In the genomic region with DNA sequence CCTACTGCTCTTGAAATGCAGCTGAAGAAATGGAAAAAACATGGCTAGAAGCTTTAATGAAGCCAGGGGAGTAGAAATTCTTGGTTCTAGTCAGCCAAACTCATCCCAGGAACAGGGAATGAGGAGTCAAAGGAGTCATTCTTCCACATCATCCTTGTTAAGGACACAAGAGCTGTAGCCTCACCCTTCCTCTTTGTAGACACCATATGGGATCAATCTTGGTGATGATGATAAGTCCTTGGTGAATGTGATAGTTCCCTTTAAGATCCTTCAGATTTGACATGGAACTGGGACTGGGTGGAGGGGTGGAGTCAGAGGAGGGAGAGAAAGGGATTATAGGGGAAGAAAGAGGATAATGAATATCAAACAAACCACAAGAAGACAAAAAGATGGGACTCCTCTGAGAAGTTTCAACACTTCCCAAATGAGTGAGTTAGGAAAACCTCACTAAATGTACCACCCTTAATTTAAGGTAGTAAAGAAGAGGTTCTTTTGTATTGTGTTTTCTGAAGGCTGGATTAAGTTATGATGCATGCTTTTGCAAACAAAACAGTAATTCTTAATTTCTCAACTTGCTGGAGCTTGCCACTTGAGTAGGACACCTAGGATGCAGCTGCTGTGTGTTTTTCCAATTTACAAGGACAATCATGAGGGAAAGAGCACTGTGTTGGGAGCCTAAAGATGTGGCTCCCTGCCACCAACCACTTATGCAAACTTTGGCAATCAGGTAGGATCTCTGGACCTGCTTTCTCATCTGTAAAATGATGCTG, we compare ENCODE assay signal across 27 cellular contexts.
"Had no signal": no experiment of that assay in that cellular context is flagged by ENCODE, and none has a peak within 500 bp of the region (broad histone marks: within the 10 kb centered on the region; RNA-seq: fewer than 3 reads in every experiment).

No MANE protein-coding gene starts in this region.

- H3K4me3 ChIP-seq: gastroesophageal sphincter, heart left ventricle, lung, mucosa of descending colon, neural progenitor cell, right lobe of liver, suprapubic skin, transverse colon, vagina had no signal

- H3K4me1 Mint-ChIP-seq: naive B cell; neural progenitor cell; stimulated activated naive B cell treated with anti-CD40 and anti-IgM and Interleukin-4, amounts not matched to agents 10 μg/mL and 1 μg/mL and 100 μg/mL, for 72 hours; stimulated activated naive CD8-positive, alpha-beta T cell treated with anti-CD3 and anti-CD28 coated beads, Interleukin-15, amount 100 ng/mL, for 72 hours had no signal

- H3K4me3 Mint-ChIP-seq: endodermal cell; mesothelial cell of epicardium; naive B cell; natural killer cell treated with Interleukin-12 subunit alpha and Interleukin-12 subunit beta and Interleukin-15 and Interleukin-18, amount 100 ng/mL, for 72 hours; neural progenitor cell; stimulated activated naive B cell treated with anti-CD40 and anti-IgM and Interleukin-4, amounts not matched to agents 10 μg/mL and 1 μg/mL and 100 μg/mL, for 72 hours; stimulated activated naive CD8-positive, alpha-beta T cell treated with anti-CD3 and anti-CD28 coated beads, Interleukin-15, amount 100 ng/mL, for 72 hours had no signal

- H3K4me1 ChIP-seq: gastroesophageal sphincter, heart left ventricle, parathyroid adenoma, right lobe of liver, suprapubic skin, vagina had no signal

- H3K27ac Mint-ChIP-seq: endodermal cell; mesothelial cell of epicardium; naive B cell; natural killer cell treated with Interleukin-12 subunit alpha and Interleukin-12 subunit beta and Interleukin-15 and Interleukin-18, amount 100 ng/mL, for 72 hours; neural progenitor cell; progenitor cell of endocrine pancreas; stimulated activated naive B cell treated with anti-CD40 and anti-IgM and Interleukin-4, amounts not matched to agents 10 μg/mL and 1 μg/mL and 100 μg/mL, for 72 hours; stimulated activated naive CD8-positive, alpha-beta T cell treated with anti-CD3 and anti-CD28 coated beads, Interleukin-15, amount 100 ng/mL, for 72 hours had no signal

- H3K27ac ChIP-seq: foreskin keratinocyte, gastroesophageal sphincter, heart left ventricle, neural progenitor cell, parathyroid adenoma, right lobe of liver, suprapubic skin, transverse colon, vagina had no signal

- H3K36me3 ChIP-seq: gastroesophageal sphincter, heart left ventricle, neural progenitor cell, right lobe of liver, suprapubic skin, transverse colon, vagina had no signal

- H2AFZ ChIP-seq: neural progenitor cell, parathyroid adenoma had no signal

- ATAC-seq: foreskin keratinocyte; gastroesophageal sphincter; heart left ventricle; left ventricle myocardium superior; mucosa of descending colon; natural killer cell treated with Interleukin-12 subunit alpha and Interleukin-12 subunit beta and Interleukin-15 and Interleukin-18, amount 100 ng/mL, for 72 hours; right lobe of liver; stimulated activated naive B cell treated with anti-CD40 and anti-IgM and Interleukin-4, amounts not matched to agents 10 μg/mL and 1 μg/mL and 100 μg/mL, for 72 hours; stimulated activated naive CD8-positive, alpha-beta T cell treated with anti-CD3 and anti-CD28 coated beads, Interleukin-15, amount 100 ng/mL, for 72 hours had no signal

- H3K4me2 ChIP-seq: neural progenitor cell had no signal

- H3K79me2 ChIP-seq: parathyroid adenoma had no signal

- H3K9me3 ChIP-seq: gastroesophageal sphincter, heart left ventricle, mucosa of descending colon, right lobe of liver, suprapubic skin, transverse colon, vagina had no signal

- H3K27me3 ChIP-seq: foreskin keratinocyte, neural progenitor cell, right lobe of liver, suprapubic skin, transverse colon, vagina had no signal

- H3K36me3 Mint-ChIP-seq: natural killer cell treated with Interleukin-12 subunit alpha and Interleukin-12 subunit beta and Interleukin-15 and Interleukin-18, amount 100 ng/mL, for 72 hours; neural progenitor cell; stimulated activated naive B cell treated with anti-CD40 and anti-IgM and Interleukin-4, amounts not matched to agents 10 μg/mL and 1 μg/mL and 100 μg/mL, for 72 hours had no signal

- H3K9ac ChIP-seq: neural progenitor cell, parathyroid adenoma had no signal

- DNase-seq: cerebellar nuclear complex; cortex of kidney; endodermal cell; erythroblast; heart left ventricle; hippocampal formation; left ventricle myocardium superior; mesenchymal stem cell; mucosa of descending colon; naive B cell; right lobe of liver; small intestine; stimulated activated CD4-positive, alpha-beta T cell treated with anti-CD3 and anti-CD28 coated beads, Interleukin-15, amount 100 ng/mL, for 24 hours; stimulated activated CD4-positive, alpha-beta T cell treated with anti-CD3 and anti-CD28 coated beads, Interleukin-2, amount 100 ng/mL, for 48 hours; stimulated activated naive B cell treated with anti-CD40 and anti-IgM and Interleukin-4, amounts not matched to agents 10 μg/mL and 1 μg/mL and 100 μg/mL, for 72 hours; stimulated activated naive CD8-positive, alpha-beta T cell treated with anti-CD3 and anti-CD28 coated beads, Interleukin-15, amount 100 ng/mL, for 72 hours; transverse colon had no signal

- H3K9me3 Mint-ChIP-seq: endodermal cell; mesothelial cell of epicardium; natural killer cell treated with Interleukin-12 subunit alpha and Interleukin-12 subunit beta and Interleukin-15 and Interleukin-18, amount 100 ng/mL, for 72 hours; neural progenitor cell; stimulated activated naive CD8-positive, alpha-beta T cell treated with anti-CD3 and anti-CD28 coated beads, Interleukin-15, amount 100 ng/mL, for 72 hours had no signal
